In the genomic region with DNA sequence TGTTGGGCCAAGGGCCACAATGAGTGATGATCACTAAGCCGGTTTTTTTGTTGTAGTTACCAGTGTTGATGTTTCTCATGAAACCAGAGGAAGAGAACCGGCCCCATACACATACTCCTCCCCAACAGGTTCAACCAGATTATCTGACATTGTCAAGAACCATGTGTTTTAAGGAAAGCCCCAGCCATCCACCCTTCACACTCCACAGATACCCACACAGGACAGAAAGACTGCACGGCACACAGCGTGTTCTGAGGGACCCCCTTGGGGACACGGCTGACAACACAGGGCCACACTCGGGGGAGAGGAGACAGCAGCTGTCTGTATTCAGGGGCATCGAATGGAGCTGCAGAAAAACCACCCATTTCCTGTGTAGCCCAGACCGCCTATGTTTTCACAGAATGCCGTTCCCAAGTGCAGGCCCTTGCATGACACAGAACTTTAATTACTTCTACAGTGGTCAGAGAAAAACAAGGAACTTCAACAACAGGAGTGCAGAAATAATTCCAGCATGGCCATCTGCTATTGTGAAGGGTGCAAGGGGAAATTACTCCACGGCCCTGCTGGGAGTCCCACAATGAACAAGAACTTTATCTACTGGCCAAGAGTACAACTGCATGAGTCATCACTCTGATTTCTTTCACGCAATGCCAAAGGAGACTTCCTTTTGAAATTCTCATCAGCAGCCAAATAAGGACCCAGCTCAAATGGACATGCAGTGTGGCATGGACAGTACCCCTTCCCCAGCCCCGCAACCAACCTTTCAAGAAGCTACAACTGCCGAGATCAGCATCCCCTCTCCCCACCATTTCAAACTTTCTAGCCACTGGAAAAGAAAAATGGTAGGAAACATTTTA, we compare ENCODE assay signal across 8 cellular contexts. TPM values are rescaled to one million over a fixed set of nuclear protein-coding genes. Genes with fewer than 3 reads are reported as not detected.
DNase-seq lines count a peak whose midpoint lies in the region; ATAC-seq lines count a peak whose summit lies in the region.

No MANE protein-coding gene starts in this region.

- H3K9me3 Mint-ChIP-seq in activated CD4-positive, alpha-beta memory T cell treated with anti-CD3 and anti-CD28 coated beads, Interleukin-2, amount 10 ng/mL, durations not matched to agents 7 days and 5 days, result no peaks in the 10 kb centered on the region

- H3K79me1 ChIP-seq in mesendoderm (ENCODE audit: low read length), result peaks cover 23% of the 10 kb centered on the region

- H3K27ac Mint-ChIP-seq in activated CD4-positive, alpha-beta memory T cell treated with anti-CD3 and anti-CD28 coated beads, Interleukin-2, amount 10 ng/mL, durations not matched to agents 7 days and 5 days, result peak overlapping the region; percentile 98

- H3K4me1 Mint-ChIP-seq in activated CD4-positive, alpha-beta memory T cell treated with anti-CD3 and anti-CD28 coated beads, Interleukin-2, amount 10 ng/mL, durations not matched to agents 7 days and 5 days, result peaks cover 52% of the 10 kb centered on the region

- peak overlapping the region; percentile 62 for H2BK5ac ChIP-seq in mesendoderm (ENCODE audit: low read length)

- no CpG with 5 or more reads among the region's 13 CpGs for WGBS in mesendoderm (ENCODE audit: extremely low coverage, insufficient coverage, low lambda C conversion rate)

- H3K4me2 ChIP-seq in mesendoderm (ENCODE audit: low read length), result peak overlapping the region; percentile 93

- DNase-seq in Ammon's horn (ENCODE audit: low spot score) (peak; percentile 91), NCI-H2196 (lab: John Stamatoyannopoulos, UW; ENCODE audit: unreplicated experiment) (peak; percentile 28), epithelial cell of prostate (ENCODE audit: low read depth, low spot score) (no peak), mesendoderm (peak; percentile 71), substantia nigra (lab: John Stamatoyannopoulos, UW) (peak in 31 of 49 donors; percentile 19 to 83 (median 54))
- DNase-seq in activated CD4-positive, alpha-beta memory T cell treated with anti-CD3 and anti-CD28 coated beads, Interleukin-2, amount 10 ng/mL, durations not matched to agents 7 days and 5 days, result peak; percentile 68

- H4K5ac ChIP-seq in mesendoderm (ENCODE audit: low read length), result no peak overlapping the region

- peaks cover 78% of the 10 kb centered on the region for H3K36me3 Mint-ChIP-seq in activated CD4-positive, alpha-beta memory T cell treated with anti-CD3 and anti-CD28 coated beads, Interleukin-2, amount 10 ng/mL, durations not matched to agents 7 days and 5 days (ENCODE audit: low read depth)

- H3K4me1 ChIP-seq in mesendoderm (ENCODE audit: control insufficient read depth, low read depth, low read length), result peaks cover 14% of the 10 kb centered on the region

- no peak overlapping the region for H2BK120ac ChIP-seq in mesendoderm (ENCODE audit: low read depth, low read length)

- no peak overlapping the region for H3K4ac ChIP-seq in mesendoderm (ENCODE audit: low read depth, low read length)

- peak overlapping the region; percentile 93 for H3K4me3 ChIP-seq in mesendoderm (ENCODE audit: low read length)

- peak overlapping the region; percentile 83 for H3K18ac ChIP-seq in mesendoderm (ENCODE audit: low read length)

- H3K27me3 ChIP-seq in mesendoderm (ENCODE audit: insufficient read depth, low read length, poor library complexity), result no peaks in the 10 kb centered on the region

- POLR2A ChIA-PET in activated CD4-positive, alpha-beta memory T cell treated with anti-CD3 and anti-CD28 coated beads, Interleukin-2, amount 10 ng/mL, durations not matched to agents 7 days and 5 days (lab: Charles Lee), result interaction anchor here (0.8 to 6.8 kb wide), 37 partner anchors 8 to 610 kb away, joined by 3 to 1053 read pairs (median 40); partner anchors contain the start of gene PITRM1

- H3K27ac ChIP-seq in epithelial cell of prostate, result peak overlapping the region; percentile 100
- H3K27ac ChIP-seq in mesendoderm (ENCODE audit: low read depth, low read length), result peak overlapping the region; percentile 98
- peak overlapping the region; percentile 92 for H3K27ac ChIP-seq in substantia nigra (ENCODE audit: low read depth, low read length, poor library complexity, severe bottlenecking)

- H2BK15ac ChIP-seq in mesendoderm (replicated peaks; ENCODE audit: low read depth), result no peak overlapping the region

- CTCF ChIA-PET in activated CD4-positive, alpha-beta memory T cell treated with anti-CD3 and anti-CD28 coated beads, Interleukin-2, amount 10 ng/mL, durations not matched to agents 7 days and 5 days (lab: Charles Lee), result interaction anchor here (0.6 to 3.2 kb wide), 7 partner anchors 8 to 165 kb away, joined by 3 to 25 read pairs (median 4); no protein-coding TSS in a partner anchor

- H3K36me3 ChIP-seq in mesendoderm (ENCODE audit: control insufficient read depth, insufficient read depth, low read length), result peaks cover 30% of the 10 kb centered on the region

- H2AK5ac ChIP-seq in mesendoderm (ENCODE audit: low read length), result no peak overlapping the region

- H3K27me3 Mint-ChIP-seq in activated CD4-positive, alpha-beta memory T cell treated with anti-CD3 and anti-CD28 coated beads, Interleukin-2, amount 10 ng/mL, durations not matched to agents 7 days and 5 days, result no peaks in the 10 kb centered on the region

- no peak overlapping the region for H4K8ac ChIP-seq in mesendoderm (ENCODE audit: low read depth, low read length)

- H3K9ac ChIP-seq in mesendoderm (ENCODE audit: low read length), result peak overlapping the region; percentile 97

- peak overlapping the region; percentile 67 for H3K23ac ChIP-seq in mesendoderm (ENCODE audit: low read length)

- peak overlapping the region; percentile 97 for H3K56ac ChIP-seq in mesendoderm (ENCODE audit: low read length)

- ATAC-seq in GM19438 (IDR thresholded peaks at IDR 0.05; ENCODE audit: low read depth, unreplicated experiment) (peak; percentile 20), GM18858 (IDR thresholded peaks at IDR 0.05; ENCODE audit: unreplicated experiment) (no peak)

- H3K4me3 Mint-ChIP-seq in activated CD4-positive, alpha-beta memory T cell treated with anti-CD3 and anti-CD28 coated beads, Interleukin-2, amount 10 ng/mL, durations not matched to agents 7 days and 5 days, result peak overlapping the region; percentile 97

- peaks cover 69% of the 10 kb centered on the region for H3K79me2 ChIP-seq in mesendoderm (ENCODE audit: control insufficient read depth, insufficient read depth, low read length)

RNA-seq across cellular contexts. Expression of gene KLF6, which starts 2.3 kb away (rescaled TPM):
- 100 to 1,000 TPM; 220 to 228 TPM for total RNA-seq in activated CD4-positive, alpha-beta memory T cell treated with anti-CD3 and anti-CD28 coated beads, Interleukin-2, amount 10 ng/mL, durations not matched to agents 7 days and 5 days
- polyA plus RNA-seq in mesendoderm (2013, experiment 1 of 2), result 36.1 TPM
- polyA plus RNA-seq in mesendoderm (2013, experiment 2 of 2), result 35.3 TPM
